In the genomic region with DNA sequence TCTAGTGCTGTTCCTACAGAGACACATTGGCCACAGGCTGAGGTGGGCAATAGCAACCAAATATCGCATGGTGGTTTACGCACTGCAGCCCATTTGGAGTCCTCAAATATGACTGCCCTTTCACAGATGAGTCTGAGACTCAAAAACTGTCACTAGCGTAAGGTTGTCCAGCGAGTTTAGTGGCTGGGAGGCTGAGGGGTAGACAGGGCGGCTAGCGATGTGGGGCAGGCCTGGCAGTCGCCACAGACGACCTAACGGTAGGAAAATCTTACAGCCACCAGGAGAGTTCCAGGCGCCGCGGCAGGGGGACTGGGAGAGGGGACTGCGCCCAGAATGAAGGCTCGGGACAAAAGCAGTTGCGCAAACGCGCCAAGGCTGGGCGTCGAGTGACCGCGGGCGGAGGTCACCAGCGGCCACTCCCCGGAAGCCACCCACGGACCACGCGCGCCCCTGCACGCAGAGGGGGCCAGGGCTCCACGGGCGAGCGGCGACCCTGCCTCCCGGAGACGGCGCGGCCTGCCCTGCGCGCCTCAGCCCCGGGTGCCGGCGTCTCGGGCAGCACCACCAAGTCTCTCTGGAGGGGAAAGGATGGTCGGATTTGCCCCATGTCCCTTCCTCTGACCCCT, we compare ENCODE assay signal across 1 cellular context.
TF ChIP-seq lines count a peak whose summit lies in the region.

No MANE protein-coding gene starts in this region.

TF ChIP-seq in K562, 482 proteins besides CTCF, POLR2A, EP300 and RAD21 (continued from another document and continues in another):
- TF ChIP-seq, protein P1, sequence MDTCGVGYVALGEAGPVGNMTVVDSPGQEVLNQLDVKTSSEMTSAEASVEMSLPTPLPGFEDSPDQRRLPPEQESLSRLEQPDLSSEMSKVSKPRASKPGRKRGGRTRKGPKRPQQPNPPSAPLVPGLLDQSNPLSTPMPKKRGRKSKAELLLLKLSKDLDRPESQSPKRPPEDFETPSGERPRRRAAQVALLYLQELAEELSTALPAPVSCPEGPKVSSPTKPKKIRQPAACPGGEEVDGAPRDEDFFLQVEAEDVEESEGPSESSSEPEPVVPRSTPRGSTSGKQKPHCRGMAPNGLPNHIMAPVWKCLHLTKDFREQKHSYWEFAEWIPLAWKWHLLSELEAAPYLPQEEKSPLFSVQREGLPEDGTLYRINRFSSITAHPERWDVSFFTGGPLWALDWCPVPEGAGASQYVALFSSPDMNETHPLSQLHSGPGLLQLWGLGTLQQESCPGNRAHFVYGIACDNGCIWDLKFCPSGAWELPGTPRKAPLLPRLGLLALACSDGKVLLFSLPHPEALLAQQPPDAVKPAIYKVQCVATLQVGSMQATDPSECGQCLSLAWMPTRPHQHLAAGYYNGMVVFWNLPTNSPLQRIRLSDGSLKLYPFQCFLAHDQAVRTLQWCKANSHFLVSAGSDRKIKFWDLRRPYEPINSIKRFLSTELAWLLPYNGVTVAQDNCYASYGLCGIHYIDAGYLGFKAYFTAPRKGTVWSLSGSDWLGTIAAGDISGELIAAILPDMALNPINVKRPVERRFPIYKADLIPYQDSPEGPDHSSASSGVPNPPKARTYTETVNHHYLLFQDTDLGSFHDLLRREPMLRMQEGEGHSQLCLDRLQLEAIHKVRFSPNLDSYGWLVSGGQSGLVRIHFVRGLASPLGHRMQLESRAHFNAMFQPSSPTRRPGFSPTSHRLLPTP (IDR thresholded peaks at IDR 0.05; ENCODE audit: borderline replicate concordance, extremely low read depth, insufficient read length): no peak
- TF ChIP-seq MEIS2 (IDR thresholded peaks at IDR 0.05; ENCODE audit: partially characterized antibody) (no peak), ZNF174 (CRISPR knock-in tag; IDR thresholded peaks at IDR 0.05) (no peak), ZNF778 (CRISPR knock-in tag; IDR thresholded peaks at IDR 0.05) (no peak), PTRF (tag; IDR thresholded peaks at IDR 0.05) (no peak), YBX1 (IDR thresholded peaks at IDR 0.05) (no peak), FOS (IDR thresholded peaks at IDR 0.05; ENCODE audit: extremely low read depth, insufficient read length) (no peak), SIX5 (IDR thresholded peaks at IDR 0.05; ENCODE audit: borderline replicate concordance in 1 of 2, insufficient read depth in 1 of 2, low read depth in 1 of 2, low read length in 2 of 2) (no peak), FOXJ2 (tag; IDR thresholded peaks at IDR 0.05) (no peak), DNMT1 (IDR thresholded peaks at IDR 0.05) (no peak), ZNF699 (CRISPR knock-in tag; IDR thresholded peaks at IDR 0.05; ENCODE audit: insufficient replicate concordance) (no peak), FUS (optimal IDR thresholded peaks at IDR 0.05; ENCODE audit: low read depth, low read length) (peak; percentile 4), PRMT5 (CRISPR knock-in tag; IDR thresholded peaks at IDR 0.05) (no peak), ELF1 (tag; IDR thresholded peaks at IDR 0.05) (no peak), ETV5 (CRISPR knock-in tag; IDR thresholded peaks at IDR 0.05; ENCODE audit: low read depth) (peak; percentile 64; the same call in 1 of the 2 replicates), HIVEP1 (CRISPR knock-in tag; IDR thresholded peaks at IDR 0.05) (no peak), SIRT6 (IDR thresholded peaks at IDR 0.05; ENCODE audit: low read depth, low read length) (no peak), ZNF134 (CRISPR knock-in tag; conservative IDR thresholded peaks at IDR 0.05) (no peak), RUNX1 (IDR thresholded peaks at IDR 0.05; ENCODE audit: low read depth) (no peak), MIER1 (IDR thresholded peaks at IDR 0.05; ENCODE audit: low read depth) (no peak), DIDO1 (tag; IDR thresholded peaks at IDR 0.05; ENCODE audit: low read depth) (no peak), KAT8 (IDR thresholded peaks at IDR 0.05; ENCODE audit: low read depth) (no peak), ZKSCAN1 (IDR thresholded peaks at IDR 0.05; ENCODE audit: low read depth, low read length) (no peak), SMAD2 (IDR thresholded peaks at IDR 0.05; ENCODE audit: low read depth, low read length) (no peak), ASH1L (IDR thresholded peaks at IDR 0.05; ENCODE audit: borderline replicate concordance, low read depth, partially characterized antibody) (no peak), SRSF1 (IDR thresholded peaks at IDR 0.05; ENCODE audit: low read depth, low read length) (no peak), FOXP1 (CRISPR knock-in tag; IDR thresholded peaks at IDR 0.05) (no peak), ZNF282 (CRISPR knock-in tag; IDR thresholded peaks at IDR 0.05) (no peak), BCL6 (CRISPR knock-in tag; IDR thresholded peaks at IDR 0.05) (no peak), KDM4B (IDR thresholded peaks at IDR 0.05; ENCODE audit: borderline replicate concordance in 2 of 2, low read depth in 1 of 2) (no peak), JUND (IDR thresholded peaks at IDR 0.05; ENCODE audit: borderline replicate concordance, low read depth, low read length) (no peak), JUND (tag; IDR thresholded peaks at IDR 0.05; ENCODE audit: borderline replicate concordance, low read depth, low read length) (peak; percentile 5; the same call in 1 of the 3 replicates), PRPF4 (IDR thresholded peaks at IDR 0.05; ENCODE audit: insufficient read depth, low read depth, low read length, poor library complexity, severe bottlenecking) (no peak), TCFL5 (CRISPR knock-in tag; conservative IDR thresholded peaks at IDR 0.05) (no peak)
- TF ChIP-seq, protein P2, sequence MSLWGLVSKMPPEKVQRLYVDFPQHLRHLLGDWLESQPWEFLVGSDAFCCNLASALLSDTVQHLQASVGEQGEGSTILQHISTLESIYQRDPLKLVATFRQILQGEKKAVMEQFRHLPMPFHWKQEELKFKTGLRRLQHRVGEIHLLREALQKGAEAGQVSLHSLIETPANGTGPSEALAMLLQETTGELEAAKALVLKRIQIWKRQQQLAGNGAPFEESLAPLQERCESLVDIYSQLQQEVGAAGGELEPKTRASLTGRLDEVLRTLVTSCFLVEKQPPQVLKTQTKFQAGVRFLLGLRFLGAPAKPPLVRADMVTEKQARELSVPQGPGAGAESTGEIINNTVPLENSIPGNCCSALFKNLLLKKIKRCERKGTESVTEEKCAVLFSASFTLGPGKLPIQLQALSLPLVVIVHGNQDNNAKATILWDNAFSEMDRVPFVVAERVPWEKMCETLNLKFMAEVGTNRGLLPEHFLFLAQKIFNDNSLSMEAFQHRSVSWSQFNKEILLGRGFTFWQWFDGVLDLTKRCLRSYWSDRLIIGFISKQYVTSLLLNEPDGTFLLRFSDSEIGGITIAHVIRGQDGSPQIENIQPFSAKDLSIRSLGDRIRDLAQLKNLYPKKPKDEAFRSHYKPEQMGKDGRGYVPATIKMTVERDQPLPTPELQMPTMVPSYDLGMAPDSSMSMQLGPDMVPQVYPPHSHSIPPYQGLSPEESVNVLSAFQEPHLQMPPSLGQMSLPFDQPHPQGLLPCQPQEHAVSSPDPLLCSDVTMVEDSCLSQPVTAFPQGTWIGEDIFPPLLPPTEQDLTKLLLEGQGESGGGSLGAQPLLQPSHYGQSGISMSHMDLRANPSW (CRISPR knock-in tag; IDR thresholded peaks at IDR 0.05): 0 out of 2 replicates have a peak, but pooled peaks have one; percentile 70
- TF ChIP-seq, protein P3, sequence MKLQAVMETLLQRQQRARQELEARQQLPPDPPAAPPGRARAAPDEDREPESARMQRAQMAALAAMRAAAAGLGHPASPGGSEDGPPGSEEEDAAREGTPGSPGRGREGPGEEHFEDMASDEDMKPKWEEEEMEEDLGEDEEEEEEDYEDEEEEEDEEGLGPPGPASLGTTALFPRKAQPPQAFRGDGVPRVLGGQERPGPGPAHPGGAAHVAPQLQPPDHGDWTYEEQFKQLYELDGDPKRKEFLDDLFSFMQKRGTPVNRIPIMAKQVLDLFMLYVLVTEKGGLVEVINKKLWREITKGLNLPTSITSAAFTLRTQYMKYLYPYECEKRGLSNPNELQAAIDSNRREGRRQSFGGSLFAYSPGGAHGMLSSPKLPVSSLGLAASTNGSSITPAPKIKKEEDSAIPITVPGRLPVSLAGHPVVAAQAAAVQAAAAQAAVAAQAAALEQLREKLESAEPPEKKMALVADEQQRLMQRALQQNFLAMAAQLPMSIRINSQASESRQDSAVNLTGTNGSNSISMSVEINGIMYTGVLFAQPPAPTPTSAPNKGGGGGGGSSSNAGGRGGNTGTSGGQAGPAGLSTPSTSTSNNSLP (IDR thresholded peaks at IDR 0.05; ENCODE audit: borderline replicate concordance, low read depth, low read length): no peak
- TF ChIP-seq, protein P4, sequence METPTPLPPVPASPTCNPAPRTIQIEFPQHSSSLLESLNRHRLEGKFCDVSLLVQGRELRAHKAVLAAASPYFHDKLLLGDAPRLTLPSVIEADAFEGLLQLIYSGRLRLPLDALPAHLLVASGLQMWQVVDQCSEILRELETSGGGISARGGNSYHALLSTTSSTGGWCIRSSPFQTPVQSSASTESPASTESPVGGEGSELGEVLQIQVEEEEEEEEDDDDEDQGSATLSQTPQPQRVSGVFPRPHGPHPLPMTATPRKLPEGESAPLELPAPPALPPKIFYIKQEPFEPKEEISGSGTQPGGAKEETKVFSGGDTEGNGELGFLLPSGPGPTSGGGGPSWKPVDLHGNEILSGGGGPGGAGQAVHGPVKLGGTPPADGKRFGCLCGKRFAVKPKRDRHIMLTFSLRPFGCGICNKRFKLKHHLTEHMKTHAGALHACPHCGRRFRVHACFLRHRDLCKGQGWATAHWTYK (CRISPR knock-in tag; IDR thresholded peaks at IDR 0.05): peak; percentile 88
- TF ChIP-seq, protein P5, sequence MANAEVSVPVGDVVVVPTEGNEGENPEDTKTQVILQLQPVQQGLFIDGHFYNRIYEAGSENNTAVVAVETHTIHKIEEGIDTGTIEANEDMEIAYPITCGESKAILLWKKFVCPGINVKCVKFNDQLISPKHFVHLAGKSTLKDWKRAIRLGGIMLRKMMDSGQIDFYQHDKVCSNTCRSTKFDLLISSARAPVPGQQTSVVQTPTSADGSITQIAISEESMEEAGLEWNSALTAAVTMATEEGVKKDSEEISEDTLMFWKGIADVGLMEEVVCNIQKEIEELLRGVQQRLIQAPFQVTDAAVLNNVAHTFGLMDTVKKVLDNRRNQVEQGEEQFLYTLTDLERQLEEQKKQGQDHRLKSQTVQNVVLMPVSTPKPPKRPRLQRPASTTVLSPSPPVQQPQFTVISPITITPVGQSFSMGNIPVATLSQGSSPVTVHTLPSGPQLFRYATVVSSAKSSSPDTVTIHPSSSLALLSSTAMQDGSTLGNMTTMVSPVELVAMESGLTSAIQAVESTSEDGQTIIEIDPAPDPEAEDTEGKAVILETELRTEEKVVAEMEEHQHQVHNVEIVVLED (CRISPR knock-in tag; IDR thresholded peaks at IDR 0.05): no peak
- TF ChIP-seq, protein P6, sequence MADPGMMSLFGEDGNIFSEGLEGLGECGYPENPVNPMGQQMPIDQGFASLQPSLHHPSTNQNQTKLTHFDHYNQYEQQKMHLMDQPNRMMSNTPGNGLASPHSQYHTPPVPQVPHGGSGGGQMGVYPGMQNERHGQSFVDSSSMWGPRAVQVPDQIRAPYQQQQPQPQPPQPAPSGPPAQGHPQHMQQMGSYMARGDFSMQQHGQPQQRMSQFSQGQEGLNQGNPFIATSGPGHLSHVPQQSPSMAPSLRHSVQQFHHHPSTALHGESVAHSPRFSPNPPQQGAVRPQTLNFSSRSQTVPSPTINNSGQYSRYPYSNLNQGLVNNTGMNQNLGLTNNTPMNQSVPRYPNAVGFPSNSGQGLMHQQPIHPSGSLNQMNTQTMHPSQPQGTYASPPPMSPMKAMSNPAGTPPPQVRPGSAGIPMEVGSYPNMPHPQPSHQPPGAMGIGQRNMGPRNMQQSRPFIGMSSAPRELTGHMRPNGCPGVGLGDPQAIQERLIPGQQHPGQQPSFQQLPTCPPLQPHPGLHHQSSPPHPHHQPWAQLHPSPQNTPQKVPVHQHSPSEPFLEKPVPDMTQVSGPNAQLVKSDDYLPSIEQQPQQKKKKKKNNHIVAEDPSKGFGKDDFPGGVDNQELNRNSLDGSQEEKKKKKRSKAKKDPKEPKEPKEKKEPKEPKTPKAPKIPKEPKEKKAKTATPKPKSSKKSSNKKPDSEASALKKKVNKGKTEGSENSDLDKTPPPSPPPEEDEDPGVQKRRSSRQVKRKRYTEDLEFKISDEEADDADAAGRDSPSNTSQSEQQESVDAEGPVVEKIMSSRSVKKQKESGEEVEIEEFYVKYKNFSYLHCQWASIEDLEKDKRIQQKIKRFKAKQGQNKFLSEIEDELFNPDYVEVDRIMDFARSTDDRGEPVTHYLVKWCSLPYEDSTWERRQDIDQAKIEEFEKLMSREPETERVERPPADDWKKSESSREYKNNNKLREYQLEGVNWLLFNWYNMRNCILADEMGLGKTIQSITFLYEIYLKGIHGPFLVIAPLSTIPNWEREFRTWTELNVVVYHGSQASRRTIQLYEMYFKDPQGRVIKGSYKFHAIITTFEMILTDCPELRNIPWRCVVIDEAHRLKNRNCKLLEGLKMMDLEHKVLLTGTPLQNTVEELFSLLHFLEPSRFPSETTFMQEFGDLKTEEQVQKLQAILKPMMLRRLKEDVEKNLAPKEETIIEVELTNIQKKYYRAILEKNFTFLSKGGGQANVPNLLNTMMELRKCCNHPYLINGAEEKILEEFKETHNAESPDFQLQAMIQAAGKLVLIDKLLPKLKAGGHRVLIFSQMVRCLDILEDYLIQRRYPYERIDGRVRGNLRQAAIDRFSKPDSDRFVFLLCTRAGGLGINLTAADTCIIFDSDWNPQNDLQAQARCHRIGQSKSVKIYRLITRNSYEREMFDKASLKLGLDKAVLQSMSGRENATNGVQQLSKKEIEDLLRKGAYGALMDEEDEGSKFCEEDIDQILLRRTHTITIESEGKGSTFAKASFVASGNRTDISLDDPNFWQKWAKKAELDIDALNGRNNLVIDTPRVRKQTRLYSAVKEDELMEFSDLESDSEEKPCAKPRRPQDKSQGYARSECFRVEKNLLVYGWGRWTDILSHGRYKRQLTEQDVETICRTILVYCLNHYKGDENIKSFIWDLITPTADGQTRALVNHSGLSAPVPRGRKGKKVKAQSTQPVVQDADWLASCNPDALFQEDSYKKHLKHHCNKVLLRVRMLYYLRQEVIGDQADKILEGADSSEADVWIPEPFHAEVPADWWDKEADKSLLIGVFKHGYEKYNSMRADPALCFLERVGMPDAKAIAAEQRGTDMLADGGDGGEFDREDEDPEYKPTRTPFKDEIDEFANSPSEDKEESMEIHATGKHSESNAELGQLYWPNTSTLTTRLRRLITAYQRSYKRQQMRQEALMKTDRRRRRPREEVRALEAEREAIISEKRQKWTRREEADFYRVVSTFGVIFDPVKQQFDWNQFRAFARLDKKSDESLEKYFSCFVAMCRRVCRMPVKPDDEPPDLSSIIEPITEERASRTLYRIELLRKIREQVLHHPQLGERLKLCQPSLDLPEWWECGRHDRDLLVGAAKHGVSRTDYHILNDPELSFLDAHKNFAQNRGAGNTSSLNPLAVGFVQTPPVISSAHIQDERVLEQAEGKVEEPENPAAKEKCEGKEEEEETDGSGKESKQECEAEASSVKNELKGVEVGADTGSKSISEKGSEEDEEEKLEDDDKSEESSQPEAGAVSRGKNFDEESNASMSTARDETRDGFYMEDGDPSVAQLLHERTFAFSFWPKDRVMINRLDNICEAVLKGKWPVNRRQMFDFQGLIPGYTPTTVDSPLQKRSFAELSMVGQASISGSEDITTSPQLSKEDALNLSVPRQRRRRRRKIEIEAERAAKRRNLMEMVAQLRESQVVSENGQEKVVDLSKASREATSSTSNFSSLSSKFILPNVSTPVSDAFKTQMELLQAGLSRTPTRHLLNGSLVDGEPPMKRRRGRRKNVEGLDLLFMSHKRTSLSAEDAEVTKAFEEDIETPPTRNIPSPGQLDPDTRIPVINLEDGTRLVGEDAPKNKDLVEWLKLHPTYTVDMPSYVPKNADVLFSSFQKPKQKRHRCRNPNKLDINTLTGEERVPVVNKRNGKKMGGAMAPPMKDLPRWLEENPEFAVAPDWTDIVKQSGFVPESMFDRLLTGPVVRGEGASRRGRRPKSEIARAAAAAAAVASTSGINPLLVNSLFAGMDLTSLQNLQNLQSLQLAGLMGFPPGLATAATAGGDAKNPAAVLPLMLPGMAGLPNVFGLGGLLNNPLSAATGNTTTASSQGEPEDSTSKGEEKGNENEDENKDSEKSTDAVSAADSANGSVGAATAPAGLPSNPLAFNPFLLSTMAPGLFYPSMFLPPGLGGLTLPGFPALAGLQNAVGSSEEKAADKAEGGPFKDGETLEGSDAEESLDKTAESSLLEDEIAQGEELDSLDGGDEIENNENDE (IDR thresholded peaks at IDR 0.05; ENCODE audit: low read depth, low read length): no peak
